ENCODE assay signal across 8 cellular contexts in genomic region chr3:45612918-45613602, GRCh38. TPM values are rescaled to one million over a fixed set of nuclear protein-coding genes. Genes with fewer than 3 reads are reported as not detected.
A peak's percentile ranks its signal among the peaks of the same experiment; 100 is the strongest.
DNase-seq lines count a peak whose midpoint lies in the region; ATAC-seq and FAIRE-seq lines count a peak whose summit lies in the region.

No MANE protein-coding gene starts in this region.

- H3K9me3 Mint-ChIP-seq in activated naive CD4-positive, alpha-beta T cell treated with anti-CD3 and anti-CD28 coated beads for 36 hours: no peaks in the 10 kb centered on the region

- ATAC-seq in GM18867 (IDR thresholded peaks at IDR 0.05; ENCODE audit: unreplicated experiment) (peak; percentile 72), HG02642 (IDR thresholded peaks at IDR 0.05; ENCODE audit: poor library complexity, unreplicated experiment) (peak; percentile 84)

- no peaks in the 10 kb centered on the region for H3K4me1 ChIP-seq in mesendoderm (ENCODE audit: control insufficient read depth, low read depth, low read length)

- H4K5ac ChIP-seq in mesendoderm (ENCODE audit: low read length): no peak overlapping the region

- H4K8ac ChIP-seq in mesendoderm (ENCODE audit: low read depth, low read length): no peak overlapping the region

- H3K9ac ChIP-seq in mesendoderm (ENCODE audit: low read length): no peak overlapping the region

- H3K36me3 Mint-ChIP-seq in activated naive CD4-positive, alpha-beta T cell treated with anti-CD3 and anti-CD28 coated beads for 36 hours (ENCODE audit: low read depth): peaks cover 10% of the 10 kb centered on the region

- no CpG with 5 or more reads among the region's 7 CpGs for WGBS in mesendoderm (ENCODE audit: extremely low coverage, insufficient coverage, low lambda C conversion rate)

- H3K56ac ChIP-seq in mesendoderm (ENCODE audit: low read length): no peak overlapping the region

- no peaks in the 10 kb centered on the region for H3K27me3 Mint-ChIP-seq in activated naive CD4-positive, alpha-beta T cell treated with anti-CD3 and anti-CD28 coated beads for 36 hours (ENCODE audit: low read depth)

- no peak overlapping the region for H2BK5ac ChIP-seq in mesendoderm (ENCODE audit: low read length)

- no peak overlapping the region for H2AK5ac ChIP-seq in mesendoderm (ENCODE audit: low read length)

- no peak overlapping the region for H2BK15ac ChIP-seq in mesendoderm (replicated peaks; ENCODE audit: low read depth)

- H3K4me1 Mint-ChIP-seq in activated naive CD4-positive, alpha-beta T cell treated with anti-CD3 and anti-CD28 coated beads for 36 hours (ENCODE audit: low read depth): peaks cover 35% of the 10 kb centered on the region

- H3K27ac Mint-ChIP-seq in activated naive CD4-positive, alpha-beta T cell treated with anti-CD3 and anti-CD28 coated beads for 36 hours: no peak overlapping the region

- no peak overlapping the region for H3K27ac ChIP-seq in mesendoderm (ENCODE audit: low read depth, low read length)

- H3K4me3 Mint-ChIP-seq in activated naive CD4-positive, alpha-beta T cell treated with anti-CD3 and anti-CD28 coated beads for 36 hours: no peak overlapping the region

- peak; percentile 60 for DNase-seq in NCI-H2029 (lab: John Stamatoyannopoulos, UW)
- DNase-seq in medulla oblongata (ENCODE audit: extremely low spot score): peak; percentile 38
- DNase-seq in activated naive CD4-positive, alpha-beta T cell treated with anti-CD3 and anti-CD28 coated beads for 36 hours: no peak
- no peak for DNase-seq in mesendoderm
- DNase-seq in GM19238 (ENCODE audit: insufficient read length, low spot score): no peak
- no peak for DNase-seq in RCC 7860 (ENCODE audit: low spot score)

- no peak for FAIRE-seq in RCC 7860 (lab: Jason Lieb, UNC)

- CTCF ChIA-PET in activated naive CD4-positive, alpha-beta T cell treated with anti-CD3 and anti-CD28 coated beads for 36 hours (lab: Charles Lee): interaction anchor here (0.8 to 2.1 kb wide), 2 partner anchors 45 to 47 kb away, joined by 4 to 5 read pairs; no protein-coding TSS in a partner anchor

- no peak overlapping the region for H3K18ac ChIP-seq in mesendoderm (ENCODE audit: low read length)

- H3K79me2 ChIP-seq in mesendoderm (ENCODE audit: control insufficient read depth, insufficient read depth, low read length): peaks cover 4% of the 10 kb centered on the region

- H3K4me3 ChIP-seq in mesendoderm (ENCODE audit: low read length): no peak overlapping the region

- no peaks in the 10 kb centered on the region for H3K27me3 ChIP-seq in mesendoderm (ENCODE audit: insufficient read depth, low read length, poor library complexity)

- H3K23ac ChIP-seq in mesendoderm (ENCODE audit: low read length): no peak overlapping the region

- intact Hi-C loops in activated naive CD4-positive, alpha-beta T cell treated with anti-CD3 and anti-CD28 coated beads for 36 hours (cut with micrococcal nuclease): no loop called here

- H2BK120ac ChIP-seq in mesendoderm (ENCODE audit: low read depth, low read length): no peak overlapping the region

- H3K36me3 ChIP-seq in mesendoderm (ENCODE audit: control insufficient read depth, insufficient read depth, low read length): no peaks in the 10 kb centered on the region

- H3K4me2 ChIP-seq in mesendoderm (ENCODE audit: low read length): no peak overlapping the region

- H3K79me1 ChIP-seq in mesendoderm (ENCODE audit: low read length): peaks cover 12% of the 10 kb centered on the region

- no peak overlapping the region for H3K4ac ChIP-seq in mesendoderm (ENCODE audit: low read depth, low read length)

RNA-seq across cellular contexts. Expression of gene LIMD1, which starts 18.5 kb away (rescaled TPM):
- total RNA-seq in activated naive CD4-positive, alpha-beta T cell treated with anti-CD3 and anti-CD28 coated beads for 36 hours: 10 to 100 TPM; 14.8 to 16.3 TPM
- polyA plus RNA-seq in mesendoderm (2013, experiment 1 of 2): 11.1 TPM
- polyA plus RNA-seq in mesendoderm (2013, experiment 2 of 2): 11.8 TPM

Comparison
In these comparisons a context has a peak if more than half of its experiments do, and no peak if none do; other contexts are left out.
1. DNase-seq: peak in NCI-H2029 (single experiment) and medulla oblongata (single experiment); none in activated naive CD4-positive, alpha-beta T cell treated with anti-CD3 and anti-CD28 coated beads for 36 hours (single experiment), mesendoderm (single experiment), GM19238 (single experiment) and RCC 7860 (single experiment).